ENCODE assay signal across 1 cellular context in genomic region chr10:100970914-100971811, GRCh38.
TF ChIP-seq lines count a peak whose summit lies in the region.

No MANE protein-coding gene starts in this region.

TF ChIP-seq in HCT116, 20 proteins besides CTCF, POLR2A, EP300 and RAD21 (continued from another document):
- no peak for TF ChIP-seq ZFX (IDR thresholded peaks at IDR 0.05)
- no peak for TF ChIP-seq MAX (IDR thresholded peaks at IDR 0.05)
- no peak for TF ChIP-seq SIN3A (IDR thresholded peaks at IDR 0.05; ENCODE audit: low read depth)
- TF ChIP-seq ELF1 (IDR thresholded peaks at IDR 0.05; ENCODE audit: borderline replicate concordance, low read depth): no peak
